8 cellular contexts compared by ENCODE assay signal in the genomic region with DNA sequence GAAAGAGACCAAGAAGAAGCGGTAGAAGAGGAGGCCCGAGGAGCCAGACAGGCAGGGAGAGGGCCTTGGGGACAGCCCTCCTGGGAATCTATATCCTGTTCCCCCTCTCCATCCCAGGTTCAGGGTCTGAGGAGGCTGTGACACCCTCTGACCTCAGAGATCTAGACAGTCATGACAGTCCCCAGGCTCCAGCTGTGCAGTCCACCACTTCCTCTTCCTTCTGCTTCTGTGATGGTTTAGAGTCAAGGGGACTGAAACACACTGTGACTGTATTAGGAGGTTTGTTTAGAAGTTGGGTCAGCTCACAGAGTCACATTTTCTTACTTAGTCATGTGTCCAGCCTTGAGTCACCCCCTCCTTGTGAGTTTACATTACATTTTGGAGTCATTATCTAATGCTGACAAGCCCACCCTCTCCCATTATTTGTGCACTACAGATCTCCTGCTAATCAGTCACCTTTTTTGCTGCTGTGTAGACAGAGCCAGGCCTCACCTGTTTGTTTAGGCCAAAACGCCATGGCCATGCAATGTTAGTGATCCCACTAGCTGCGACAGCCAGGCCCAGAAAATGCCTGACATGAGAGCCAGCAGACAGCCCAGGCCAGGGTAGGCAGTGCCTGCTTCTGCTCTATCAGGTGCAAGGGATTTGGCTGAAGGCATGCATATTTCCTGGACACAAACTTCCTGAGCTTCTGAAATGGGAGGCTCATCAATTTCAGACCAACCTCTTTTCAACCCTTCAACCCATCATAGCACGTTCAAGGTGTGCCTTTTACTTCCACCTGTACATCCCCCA. TPM values are rescaled to one million over a fixed set of nuclear protein-coding genes. Genes with fewer than 3 reads are reported as not detected.
A peak's percentile ranks its signal among the peaks of the same experiment; 100 is the strongest.
DNase-seq lines count a peak whose midpoint lies in the region; ATAC-seq and TF ChIP-seq lines count a peak whose summit lies in the region.

No MANE protein-coding gene starts in this region.

- H4K20me1 ChIP-seq in SK-N-SH (ENCODE audit: insufficient read depth), result no peaks in the 10 kb centered on the region

- POLR2A ChIA-PET in activated naive CD8-positive, alpha-beta T cell treated with anti-CD3 and anti-CD28 coated beads, Interleukin-2, amount 10 ng/mL, durations not matched to agents 7 days and 5 days (lab: Charles Lee), result interaction anchor here (0.7 to 1.3 kb wide), 5 partner anchors 24 to 93 kb away, joined by 3 to 5 read pairs (median 3); partner anchors contain the start of genes MANBA and UBE2D3
- POLR2A ChIA-PET in SK-N-SH (lab: Yijun Ruan, JAX), result no interaction called here

- peaks cover 34% of the 10 kb centered on the region for H3K79me2 ChIP-seq in SK-N-SH (ENCODE audit: insufficient read depth)

- peaks cover 13 to 24% of the 10 kb centered on the region in 2 donors for H3K4me1 ChIP-seq in gastrocnemius medialis
- H3K4me1 ChIP-seq in SK-N-SH (ENCODE audit: control insufficient read depth in 1 of 2, insufficient read depth in 2 of 2, low read depth in 1 of 2, low read length in 1 of 2), result no peaks in the 10 kb centered on the region
- H3K4me1 ChIP-seq in breast epithelium, result no peaks in the 10 kb centered on the region

- H2AFZ ChIP-seq in SK-N-SH (ENCODE audit: low read depth), result no peak overlapping the region

- H3K4me3 Mint-ChIP-seq in activated naive CD8-positive, alpha-beta T cell treated with anti-CD3 and anti-CD28 coated beads, Interleukin-2, amount 10 ng/mL, durations not matched to agents 7 days and 5 days, result peak overlapping the region; percentile 15

- peak overlapping the region; percentile 80 for H3K27ac Mint-ChIP-seq in activated naive CD8-positive, alpha-beta T cell treated with anti-CD3 and anti-CD28 coated beads, Interleukin-2, amount 10 ng/mL, durations not matched to agents 7 days and 5 days

- H3K4me3 ChIP-seq in gastrocnemius medialis (no peak overlapping the region), SK-N-SH (ENCODE audit: low read depth in 2 of 2, low read length in 1 of 2) (no peak overlapping the region), breast epithelium (no peak overlapping the region)

- TF ChIP-seq POLR2A in gastrocnemius medialis (IDR thresholded peaks at IDR 0.05) (no peak), breast epithelium (IDR thresholded peaks at IDR 0.05) (no peak)

- no peak overlapping the region for H3K9ac ChIP-seq in SK-N-SH

- H3K4me2 ChIP-seq in SK-N-SH, result no peak overlapping the region

- no peak for TF ChIP-seq EP300 in SK-N-SH (IDR thresholded peaks at IDR 0.05; ENCODE audit: borderline replicate concordance in 1 of 2, low read depth in 1 of 2, low read length in 1 of 2)

- in situ Hi-C loops in gastrocnemius medialis (cut with MboI; ENCODE audit: low sequenced_read_pairs in 4 of 4), result no loop called here

- peaks cover 20% of the 10 kb centered on the region for H3K4me1 Mint-ChIP-seq in activated naive CD8-positive, alpha-beta T cell treated with anti-CD3 and anti-CD28 coated beads, Interleukin-2, amount 10 ng/mL, durations not matched to agents 7 days and 5 days

- DNase-seq in ELR (ENCODE audit: low read depth), result peak; percentile 69
- peak; percentile 37 for DNase-seq in activated naive CD8-positive, alpha-beta T cell treated with anti-CD3 and anti-CD28 coated beads, Interleukin-2, amount 10 ng/mL, durations not matched to agents 7 days and 5 days
- DNase-seq in gastrocnemius medialis, result no peak
- no peak for DNase-seq in activated CD8-positive, alpha-beta memory T cell treated with anti-CD3 and anti-CD28 coated beads, Interleukin-2, amount 50 U/mL, for 48 hours
- DNase-seq in SK-N-SH, result no peak
- DNase-seq in breast epithelium (ENCODE audit: low spot score in 2 of 2), result no peak

- ATAC-seq in GM19463 (IDR thresholded peaks at IDR 0.05; ENCODE audit: unreplicated experiment), result peak; percentile 99
- peak; percentile 100 for ATAC-seq in HG03442 (IDR thresholded peaks at IDR 0.05; ENCODE audit: unreplicated experiment)
- peak; percentile 99 for ATAC-seq in activated naive CD8-positive, alpha-beta T cell treated with anti-CD3 and anti-CD28 coated beads, Interleukin-2, amount 10 ng/mL, durations not matched to agents 7 days and 5 days (ENCODE audit: low read depth)
- peak; percentile 23 to 24 for ATAC-seq in gastrocnemius medialis

- peaks cover 19% of the 10 kb centered on the region for H3K9me3 Mint-ChIP-seq in activated naive CD8-positive, alpha-beta T cell treated with anti-CD3 and anti-CD28 coated beads, Interleukin-2, amount 10 ng/mL, durations not matched to agents 7 days and 5 days

- H3K27me3 ChIP-seq in gastrocnemius medialis (no peaks in the 10 kb centered on the region), SK-N-SH (ENCODE audit: insufficient read depth) (no peaks in the 10 kb centered on the region), breast epithelium (no peaks in the 10 kb centered on the region)

- H3K36me3 ChIP-seq in gastrocnemius medialis (peaks cover 0 to 5% of the 10 kb centered on the region in 2 donors), SK-N-SH (replicated peaks in 1 of 2; ENCODE audit: control insufficient read depth in 1 of 2, insufficient read depth in 2 of 2, low read length in 1 of 2) (no peaks in the 10 kb centered on the region), breast epithelium (no peaks in the 10 kb centered on the region)

- H3K9me3 ChIP-seq in gastrocnemius medialis (no peaks in the 10 kb centered on the region), SK-N-SH (no peaks in the 10 kb centered on the region), breast epithelium (no peaks in the 10 kb centered on the region)

- peaks cover 53% of the 10 kb centered on the region for H3K36me3 Mint-ChIP-seq in activated naive CD8-positive, alpha-beta T cell treated with anti-CD3 and anti-CD28 coated beads, Interleukin-2, amount 10 ng/mL, durations not matched to agents 7 days and 5 days

- intact Hi-C loops in gastrocnemius medialis (cut with DNase I; ENCODE audit: low total_unique reads) (no loop called here), breast epithelium (cut with DNase I; ENCODE audit: low total_unique reads) (no loop called here)

- no peaks in the 10 kb centered on the region for H3F3A ChIP-seq in SK-N-SH (replicated peaks; ENCODE audit: insufficient read depth)

- TF ChIP-seq CTCF in gastrocnemius medialis (IDR thresholded peaks at IDR 0.05 in 4 of 5, conservative IDR thresholded peaks at IDR 0.05 in 1 of 5), result no peak
- TF ChIP-seq CTCF in SK-N-SH (IDR thresholded peaks at IDR 0.05), result no peak
- TF ChIP-seq CTCF in breast epithelium (IDR thresholded peaks at IDR 0.05), result no peak

- H3K27me3 Mint-ChIP-seq in activated naive CD8-positive, alpha-beta T cell treated with anti-CD3 and anti-CD28 coated beads, Interleukin-2, amount 10 ng/mL, durations not matched to agents 7 days and 5 days, result no peaks in the 10 kb centered on the region

- CTCF ChIA-PET in SK-N-SH (lab: Yijun Ruan, JAX), result no interaction called here

- H3K27ac ChIP-seq in gastrocnemius medialis (peak overlapping the region in 2 of 4 donors; percentile 28 to 52), SK-N-SH (ENCODE audit: low read depth in 2 of 2, low read length in 1 of 2) (no peak overlapping the region; a peak in 1 of 4 replicates), breast epithelium (no peak overlapping the region)

- no peak for TF ChIP-seq RAD21 in SK-N-SH (IDR thresholded peaks at IDR 0.05; ENCODE audit: low read length)

- no peaks in the 10 kb centered on the region for H3K9me2 ChIP-seq in SK-N-SH

- 95% methylated on average over 5 of the region's 5 CpGs for WGBS in SK-N-SH (ENCODE audit: low lambda C conversion rate)

TF ChIP-seq in SK-N-SH, 30 proteins besides CTCF, POLR2A, EP300 and RAD21:
- TF ChIP-seq MEF2A (IDR thresholded peaks at IDR 0.05; ENCODE audit: borderline replicate concordance, low read depth), result no peak
- TF ChIP-seq TCF12 (IDR thresholded peaks at IDR 0.05), result no peak
- TF ChIP-seq GABPA (IDR thresholded peaks at IDR 0.05; ENCODE audit: low read depth), result no peak

RNA-seq across cellular contexts. Expression of gene MANBA, which starts 26.0 kb away (rescaled TPM):
- total RNA-seq in activated naive CD8-positive, alpha-beta T cell treated with anti-CD3 and anti-CD28 coated beads, Interleukin-2, amount 10 ng/mL, durations not matched to agents 7 days and 5 days, result 10 to 100 TPM; 23.8 to 27.2 TPM
- total RNA-seq in gastrocnemius medialis (10 to 100 TPM in 3 of 4 donors, 1 to 10 TPM in 1; 8.9 to 15.5 (median 12.6) TPM), breast epithelium (10 to 100 TPM; 47.8 to 56.2 (median 49.8) TPM)
- 12.0 and 13.4 TPM in 2 replicates for polyA plus RNA-seq in SK-N-SH (2012; rRNA removed)
- polyA plus RNA-seq in SK-N-SH (2012; cell fraction: cytosol; rRNA removed), result 14.6 and 15.1 TPM in 2 replicates
- 18.1 and 26.7 TPM in 2 replicates for polyA plus RNA-seq in SK-N-SH (2012; cell fraction: nucleus; rRNA removed)

Comparison
In these comparisons a context has a peak if more than half of its experiments do, and no peak if none do; other contexts are left out.
1. DNase-seq: peak in ELR (single experiment) and activated naive CD8-positive, alpha-beta T cell treated with anti-CD3 and anti-CD28 coated beads, Interleukin-2, amount 10 ng/mL, durations not matched to agents 7 days and 5 days (single experiment); none in gastrocnemius medialis (0 of 2), activated CD8-positive, alpha-beta memory T cell treated with anti-CD3 and anti-CD28 coated beads, Interleukin-2, amount 50 U/mL, for 48 hours (single experiment), SK-N-SH (single experiment) and breast epithelium (0 of 2).
2. ATAC-seq: peak in every context shown above with its lines; median percentile 100 in HG03442; 99 in GM19463; 99 in activated naive CD8-positive, alpha-beta T cell treated with anti-CD3 and anti-CD28 coated beads, Interleukin-2, amount 10 ng/mL, durations not matched to agents 7 days and 5 days; 24 in gastrocnemius medialis.